ENCODE assay signal across 26 cellular contexts in the genomic region with DNA sequence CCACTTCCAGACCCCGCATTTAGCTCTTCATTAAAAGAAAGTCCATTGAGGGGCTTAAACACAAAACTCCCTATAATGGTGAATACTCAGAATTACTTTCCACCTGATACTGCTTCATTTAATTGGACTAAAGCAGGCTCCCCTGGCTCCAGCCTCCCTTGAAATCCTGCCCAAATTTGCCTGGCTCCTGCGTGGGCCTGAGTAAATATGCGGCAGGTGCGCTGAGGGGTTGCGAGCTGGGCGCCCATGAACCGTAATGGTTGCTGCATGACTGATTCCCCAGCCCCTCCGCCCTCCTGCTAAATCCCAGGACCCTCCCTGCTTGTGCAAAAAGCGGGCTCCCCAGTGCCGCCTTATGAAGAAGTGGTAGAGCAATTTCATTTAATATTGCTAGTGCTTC.
"Had no signal": no experiment of that assay in that cellular context is flagged by ENCODE, and none has a peak within 500 bp of the region (broad histone marks: within the 10 kb centered on the region; RNA-seq: fewer than 3 reads in every experiment).

No MANE protein-coding gene starts in this region.

- H3K9me3 Mint-ChIP-seq: endodermal cell had no signal

- DNase-seq: colonic mucosa; effector CD8-positive, alpha-beta T cell; endodermal cell; foreskin fibroblast; gastrocnemius medialis; head of caudate nucleus; left cardiac atrium; mesenchymal stem cell; mucosa of descending colon; naive B cell; right lobe of liver; stimulated activated CD4-positive, alpha-beta T cell treated with anti-CD3 and anti-CD28 coated beads, Interleukin-2, amount 100 ng/mL, for 24 hours; stimulated activated CD4-positive, alpha-beta T cell treated with anti-CD3 and anti-CD28 coated beads, Interleukin-4, amount 100 ng/mL, for 24 hours; stimulated activated naive CD4-positive, alpha-beta T cell treated with Interleukin-2 at 50 U/mL for 16 hours; stomach; tibial artery had no signal

- H3K9me3 ChIP-seq: colonic mucosa, gastrocnemius medialis, right lobe of liver had no signal

- H3K27me3 ChIP-seq: colonic mucosa, gastrocnemius medialis, left lung, neural progenitor cell, right lobe of liver, stomach, tibial artery, upper lobe of left lung had no signal

- H3K27ac Mint-ChIP-seq: dendritic cell treated with granulocyte-macrophage colony-stimulating factor and Interleukin-4, amounts not matched to agents 40 ng/mL and 50 ng/mL, for 4 days; endodermal cell; mesothelial cell of epicardium; naive B cell; natural killer cell treated with Interleukin-12 subunit alpha and Interleukin-12 subunit beta and Interleukin-15 and Interleukin-18, amount 100 ng/mL, for 72 hours; neural progenitor cell; progenitor cell of endocrine pancreas; stimulated activated effector memory CD8-positive, alpha-beta T cell treated with anti-CD3 and anti-CD28 coated beads, Interleukin-12 subunit alpha, Interleukin-12 subunit beta, amount 100 ng/mL, for 72 hours had no signal

- H3K36me3 ChIP-seq: colonic mucosa, gastrocnemius medialis, left lung, neural progenitor cell, right lobe of liver, stomach, tibial artery, upper lobe of left lung had no signal

- H3K4me1 Mint-ChIP-seq: endodermal cell; mesothelial cell of epicardium; naive B cell; neural progenitor cell; stimulated activated effector memory CD8-positive, alpha-beta T cell treated with anti-CD3 and anti-CD28 coated beads, Interleukin-12 subunit alpha, Interleukin-12 subunit beta, amount 100 ng/mL, for 72 hours had no signal

- H3K4me3 ChIP-seq: colonic mucosa, gastrocnemius medialis, left lung, mucosa of descending colon, neural progenitor cell, right lobe of liver, stomach, tibial artery, upper lobe of left lung had no signal

- H3K27ac ChIP-seq: colonic mucosa, epithelial cell of prostate, gastrocnemius medialis, left lung, neural progenitor cell, parathyroid adenoma, right lobe of liver, stomach, tibial artery, upper lobe of left lung had no signal

- H3K4me1 ChIP-seq: colonic mucosa, gastrocnemius medialis, left lung, neural progenitor cell, parathyroid adenoma, right lobe of liver, stomach, tibial artery had no signal

- H3K36me3 Mint-ChIP-seq: mesothelial cell of epicardium; neural progenitor cell; stimulated activated effector memory CD8-positive, alpha-beta T cell treated with anti-CD3 and anti-CD28 coated beads, Interleukin-12 subunit alpha, Interleukin-12 subunit beta, amount 100 ng/mL, for 72 hours had no signal

- H3K4me3 Mint-ChIP-seq: dendritic cell treated with granulocyte-macrophage colony-stimulating factor and Interleukin-4, amounts not matched to agents 40 ng/mL and 50 ng/mL, for 4 days; endodermal cell; mesothelial cell of epicardium; naive B cell; natural killer cell treated with Interleukin-12 subunit alpha and Interleukin-12 subunit beta and Interleukin-15 and Interleukin-18, amount 100 ng/mL, for 72 hours; neural progenitor cell; stimulated activated effector memory CD8-positive, alpha-beta T cell treated with anti-CD3 and anti-CD28 coated beads, Interleukin-12 subunit alpha, Interleukin-12 subunit beta, amount 100 ng/mL, for 72 hours had no signal
